ENCODE assay signal across 17 cellular contexts in the genomic region with DNA sequence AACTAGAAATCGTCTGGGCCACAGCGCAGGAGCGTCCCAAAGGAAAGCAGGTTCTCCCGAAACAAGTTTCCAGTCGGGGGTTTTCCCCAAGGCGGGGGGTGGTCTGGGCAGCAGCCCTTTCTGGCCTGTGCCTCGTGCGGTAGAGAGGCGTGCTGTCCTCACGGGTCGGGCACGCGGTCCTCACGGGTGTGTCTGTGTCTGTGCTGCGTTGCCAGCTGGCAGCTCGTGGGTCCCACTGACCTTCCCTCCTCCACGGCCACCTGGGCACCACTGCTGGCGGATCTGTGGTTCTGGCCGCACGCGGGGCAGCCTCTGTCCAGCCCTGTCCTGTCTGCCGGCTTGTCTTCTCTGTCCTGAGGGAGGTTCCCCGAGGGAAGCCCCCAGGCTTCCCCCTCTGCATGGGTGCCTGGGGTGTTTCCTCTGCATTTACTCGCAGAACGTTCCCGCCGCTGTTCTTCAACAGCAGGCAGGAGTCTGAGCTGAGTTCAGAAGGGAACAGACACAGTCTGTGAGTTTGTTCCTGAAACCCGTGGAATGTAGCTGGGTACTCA.
DNase-seq lines count a peak whose midpoint lies in the region; ATAC-seq, FAIRE-seq and TF ChIP-seq lines count a peak whose summit lies in the region.
"Had no signal": no experiment of that assay in that cellular context is flagged by ENCODE, and none has a peak within 500 bp of the region (broad histone marks: within the 10 kb centered on the region; RNA-seq: fewer than 3 reads in every experiment).

No MANE protein-coding gene starts in this region.

- no peak overlapping the region for H3K4me2 ChIP-seq in H1 (ENCODE audit: insufficient read depth in 1 of 2, low read depth in 2 of 2, low read length in 2 of 2)

- no peaks in the 10 kb centered on the region for H4K20me1 ChIP-seq in H1 (replicated peaks in 1 of 2; ENCODE audit: control insufficient read depth in 1 of 2, insufficient read depth in 2 of 2, low read length in 2 of 2)

- H2BK120ac ChIP-seq in H1 (replicated peaks; ENCODE audit: low read depth, low read length): no peak overlapping the region

- no peak for ATAC-seq in Right ventricle myocardium superior (ENCODE audit: poor library complexity)
- no peak for ATAC-seq in sciatic nerve
- ATAC-seq: CD8-positive, alpha-beta T cell had no signal

- no peak overlapping the region for H3K56ac ChIP-seq in H1 (replicated peaks; ENCODE audit: insufficient read length, low read depth, low read length)

- CTCF ChIA-PET in H1 (lab: Charles Lee; ENCODE audit: partially characterized antibody): no interaction called here

- H3K9me3 ChIP-seq in WERI-Rb-1 (ENCODE audit: severe bottlenecking) (no peaks in the 10 kb centered on the region), H1 (ENCODE audit: insufficient read depth in 2 of 2, low read depth in 1 of 2, low read length in 1 of 2) (peaks cover 0 to 12% of the 10 kb centered on the region in 2 experiments; a peak in 3 of 4 replicates), suprapubic skin (no peaks in the 10 kb centered on the region)
- H3K9me3 ChIP-seq: BLaER1 treated with 17β-estradiol and CSF1 and Interleukin-3, amounts not matched to agents 10 nM and 100 nM; Peyer's patch had no signal

- peak; percentile 56 for DNase-seq in cardiac septum (ENCODE audit: low spot score)
- DNase-seq in Right ventricle myocardium superior: no peak
- DNase-seq in WERI-Rb-1: peak; percentile 12
- DNase-seq in H1 (ENCODE audit: low read depth in 1 of 2, low spot score in 2 of 2): no peak
- peak; percentile 54 for DNase-seq in sciatic nerve (ENCODE audit: low spot score)
- DNase-seq in NCI-H1694 (lab: John Stamatoyannopoulos, UW): no peak
- DNase-seq in EL: no peak
- DNase-seq in suprapubic skin (ENCODE audit: low spot score in 2 of 2): no peak
- DNase-seq: CD8-positive, alpha-beta T cell; NCI-H1092 treated with DMSO at 0.1 percent for 48 hours; NCI-H1694 treated with DMSO at 0.1 percent for 48 hours; NCI-H748 treated with DMSO at 0.1 percent for 48 hours; NK-92 treated with Interleukin-12 subunit alpha and Interleukin-12 subunit beta, amount 100 ng/mL, for 24 hours had no signal

- H3K18ac ChIP-seq in H1 (ENCODE audit: extremely low read depth, low read length): no peak overlapping the region

- no peak for TF ChIP-seq CTCF in WERI-Rb-1 (IDR thresholded peaks at IDR 0.05; ENCODE audit: low read depth, low read length)
- no peak for TF ChIP-seq CTCF in H1 (IDR thresholded peaks at IDR 0.05; ENCODE audit: control extremely low read depth in 1 of 3, insufficient read depth in 1 of 3, low read depth in 1 of 3, low read length in 3 of 3)
- TF ChIP-seq CTCF in suprapubic skin (IDR thresholded peaks at IDR 0.05): no peak

- H3K4me1 ChIP-seq in H1 (replicated peaks in 1 of 4; ENCODE audit: control insufficient read depth in 3 of 4, insufficient read depth in 4 of 4, low read length in 3 of 4) (0 out of 7 replicates have a peak, but pooled peaks cover 0 to 4% (median under 1%) of the 10 kb centered on the region in 4 experiments), suprapubic skin (no peaks in the 10 kb centered on the region)
- H3K4me1 ChIP-seq: Peyer's patch had no signal

- no peak overlapping the region for H2AFZ ChIP-seq in H1 (ENCODE audit: low read length)

- no peak overlapping the region for H2BK15ac ChIP-seq in H1 (ENCODE audit: low read length)

- no peak overlapping the region for H2BK12ac ChIP-seq in H1 (ENCODE audit: low read depth, low read length)

- TF ChIP-seq POLR2A in H1 (IDR thresholded peaks at IDR 0.05; ENCODE audit: control extremely low read depth in 1 of 2, low read depth in 2 of 2, low read length in 2 of 2) (no peak), suprapubic skin (IDR thresholded peaks at IDR 0.05) (no peak)

- H3K14ac ChIP-seq in H1 (ENCODE audit: insufficient read length): no peak overlapping the region

- H3K27me3 ChIP-seq in WERI-Rb-1 (ENCODE audit: insufficient read depth, low read depth, severe bottlenecking) (no peaks in the 10 kb centered on the region), H1 (replicated peaks in 1 of 4; ENCODE audit: control insufficient read depth in 3 of 4, extremely low read depth in 1 of 4, insufficient read depth in 3 of 4, low read length in 3 of 4) (no peaks in the 10 kb centered on the region), suprapubic skin (no peaks in the 10 kb centered on the region)
- H3K27me3 ChIP-seq: Peyer's patch had no signal

- TF ChIP-seq EP300 in H1 (IDR thresholded peaks at IDR 0.05; ENCODE audit: borderline replicate concordance in 1 of 2, low read depth in 2 of 2, low read length in 2 of 2) (no peak), suprapubic skin (IDR thresholded peaks at IDR 0.05) (no peak)

- H4K8ac ChIP-seq in H1 (ENCODE audit: extremely low read depth, insufficient read depth, low read length): 0 out of 2 replicates have a peak overlapping the region, but pooled peaks have one; percentile 31

- intact Hi-C loops in cardiac septum (cut with DNase I) (loop anchor here (10.0 kb wide), 1 partner anchor 1396 kb away; no protein-coding TSS in a partner anchor), Right ventricle myocardium superior (cut with DNase I) (no loop called here), sciatic nerve (cut with DNase I) (loop anchor here (10.0 kb wide), 1 partner anchor 226 kb away; no protein-coding TSS in a partner anchor)

- H3K27ac ChIP-seq in WERI-Rb-1 (no peak overlapping the region), H1 (ENCODE audit: low read depth, low read length) (no peak overlapping the region), suprapubic skin (no peak overlapping the region)
- H3K27ac ChIP-seq: BLaER1 treated with 17β-estradiol and CSF1 and Interleukin-3, amounts not matched to agents 10 nM and 100 nM; Peyer's patch had no signal

- H3K9ac ChIP-seq in H1 (replicated peaks in 1 of 4; ENCODE audit: extremely low read depth in 1 of 4, low read depth in 3 of 4, low read length in 3 of 4): no peak overlapping the region

- no peak overlapping the region for H3K23ac ChIP-seq in H1 (ENCODE audit: insufficient read length)

- H2AK5ac ChIP-seq in H1 (ENCODE audit: low read depth, low read length): no peak overlapping the region

- H3K23me2 ChIP-seq in H1 (ENCODE audit: low read depth, low read length): peaks cover 6% of the 10 kb centered on the region; the same call in 1 of the 2 replicates

- H3K79me2 ChIP-seq in H1 (ENCODE audit: control insufficient read depth in 1 of 2, insufficient read depth in 2 of 2, low read length in 2 of 2): no peaks in the 10 kb centered on the region

- no peak overlapping the region for H4K5ac ChIP-seq in H1 (ENCODE audit: insufficient read length, low read depth, low read length)

- no peak overlapping the region for H3K4me3 ChIP-seq in WERI-Rb-1 (ENCODE audit: low read depth, low read length)
- H3K4me3 ChIP-seq in H1 (ENCODE audit: extremely low read depth in 1 of 4, insufficient read depth in 2 of 4, low read depth in 3 of 4, low read length in 4 of 4): no peak overlapping the region
- no peak overlapping the region for H3K4me3 ChIP-seq in suprapubic skin
- H3K4me3 ChIP-seq: BLaER1 treated with 17β-estradiol and CSF1 and Interleukin-3, amounts not matched to agents 10 nM and 100 nM; Peyer's patch had no signal

- POLR2A ChIA-PET in H1 (lab: Charles Lee; ENCODE audit: partially characterized antibody): interaction anchor here (1.6 kb wide), 1 partner anchor 14 kb away, joined by 6 read pairs; no protein-coding TSS in a partner anchor

- no peaks in the 10 kb centered on the region for H3K79me1 ChIP-seq in H1 (ENCODE audit: low read depth, low read length)

- 89% methylated on average over 28 of the region's 28 CpGs; no CpG with 5 or more reads in 1 of the 2 experiments for WGBS in H1 (ENCODE audit: extremely low coverage in 1 of 2, insufficient coverage in 1 of 2, insufficient read length in 1 of 2, insufficient replicate concordance in 2 of 2, low coverage in 1 of 2, low lambda C conversion rate in 2 of 2, missing lambda C conversion rate in 1 of 2), 2 experiments
- WGBS in suprapubic skin: 86% methylated on average over 15 of the region's 28 CpGs

- no peak for TF ChIP-seq RAD21 in H1 (IDR thresholded peaks at IDR 0.05 in 1 of 2, conservative IDR thresholded peaks at IDR 0.05 in 1 of 2; ENCODE audit: low read depth in 2 of 2, low read length in 2 of 2)

- no peak overlapping the region for H3K4ac ChIP-seq in H1 (replicated peaks; ENCODE audit: insufficient read length, low read depth, low read length)

- no peak overlapping the region for H2BK5ac ChIP-seq in H1 (ENCODE audit: low read depth, low read length)

- no peak overlapping the region for H2BK20ac ChIP-seq in H1 (ENCODE audit: low read length)

- FAIRE-seq in H1 (lab: Jason Lieb, UNC): no peak
- FAIRE-seq: D721Med, H54 had no signal

- no peak overlapping the region for H4K91ac ChIP-seq in H1 (replicated peaks; ENCODE audit: insufficient read length, low read length)

- H3K36me3 ChIP-seq in WERI-Rb-1: peaks cover 15% of the 10 kb centered on the region
- peaks cover 3 to 9% (median 5%) of the 10 kb centered on the region in 4 experiments; a peak in 4 of 8 replicates for H3K36me3 ChIP-seq in H1 (ENCODE audit: control insufficient read depth in 2 of 4, insufficient read depth in 4 of 4, low read length in 3 of 4)
- H3K36me3 ChIP-seq in suprapubic skin: peaks cover 31% of the 10 kb centered on the region

TF ChIP-seq in H1, 55 proteins besides CTCF, POLR2A, EP300 and RAD21:
- TF ChIP-seq BRCA1 (IDR thresholded peaks at IDR 0.05; ENCODE audit: low read depth, low read length) (no peak), CHD2 (IDR thresholded peaks at IDR 0.05; ENCODE audit: low read length) (no peak), SUZ12 (IDR thresholded peaks at IDR 0.05; ENCODE audit: low read length) (no peak), CREB1 (IDR thresholded peaks at IDR 0.05) (no peak)

Comparison
In these comparisons a context has a peak if more than half of its experiments do, and no peak if none do; other contexts are left out.
1. DNase-seq: peak in cardiac septum (single experiment), WERI-Rb-1 (single experiment) and sciatic nerve (single experiment); none in Right ventricle myocardium superior (single experiment), H1 (0 of 2), NCI-H1694 (single experiment), EL (single experiment) and suprapubic skin (0 of 2).